ENCODE assay signal across 15 cellular contexts in the genomic region with DNA sequence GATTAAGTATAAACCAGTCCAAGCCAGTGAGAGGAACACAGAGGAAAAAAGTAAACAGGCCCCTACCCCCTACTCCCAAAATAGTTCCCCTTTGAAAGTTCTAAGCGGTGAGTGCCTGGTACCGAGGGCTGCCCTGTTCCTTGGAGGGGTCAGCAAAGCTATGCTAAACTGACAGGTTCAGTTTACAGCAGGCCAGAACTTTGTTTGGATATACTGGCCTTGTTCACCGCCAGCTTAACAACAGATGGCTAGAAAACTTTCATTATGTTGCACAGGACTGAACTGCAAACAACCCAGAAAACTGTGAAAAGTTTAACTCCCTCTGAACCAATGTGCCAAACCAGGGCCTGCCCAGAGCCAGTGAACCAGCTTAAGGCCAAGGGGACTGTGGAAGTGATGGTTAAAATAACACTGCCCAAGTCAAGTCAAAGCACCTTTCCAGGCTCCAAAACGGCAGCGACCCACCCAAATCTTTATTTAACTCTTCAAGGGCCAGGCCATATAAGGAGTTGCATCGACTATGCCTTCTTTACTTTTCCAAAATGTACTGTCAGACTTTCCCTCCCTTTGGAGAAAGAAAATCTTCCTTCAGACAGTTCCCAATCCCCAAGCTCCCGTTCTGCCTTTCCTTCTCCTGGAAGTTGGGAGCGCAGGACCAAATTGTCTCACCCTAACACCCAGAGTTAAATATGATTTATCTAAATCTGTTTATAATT.
DNase-seq lines count a peak whose midpoint lies in the region; ATAC-seq and TF ChIP-seq lines count a peak whose summit lies in the region.
"Had no signal": no experiment of that assay in that cellular context is flagged by ENCODE, and none has a peak within 500 bp of the region (broad histone marks: within the 10 kb centered on the region; RNA-seq: fewer than 3 reads in every experiment).

No MANE protein-coding gene starts in this region.

- DNase-seq in Calu3: no peak
- no peak for DNase-seq in activated B cell treated with CpG ODN at 0.5 μM for 24 hours
- peak; percentile 83 for DNase-seq in iris pigment epithelial cell (ENCODE audit: low read depth)
- no peak for DNase-seq in prostate gland (ENCODE audit: low spot score)
- no peak for DNase-seq in RKO (ENCODE audit: low spot score)
- DNase-seq in NCI-H345 (lab: John Stamatoyannopoulos, UW): no peak
- no peak for DNase-seq in ureter (ENCODE audit: low spot score)
- DNase-seq: activated CD4-positive, alpha-beta T cell treated with anti-CD3 and anti-CD28 coated beads for 1 hour; mammary epithelial cell; NCI-H1105; NCI-H524 treated with DMSO at 0.1 percent for 48 hours; SHP77 had no signal

- CTCF ChIA-PET in Calu3 (lab: Charles Lee): interaction anchor here (0.6 kb wide), 2 partner anchors 132 to 445 kb away, joined by 3 read pairs; no protein-coding TSS in a partner anchor
- CTCF ChIA-PET in activated B cell treated with CpG ODN at 0.5 μM for 24 hours (lab: Charles Lee): no interaction called here

- TF ChIP-seq CTCF in Calu3 (IDR thresholded peaks at IDR 0.05; ENCODE audit: unreplicated experiment): no peak
- no peak for TF ChIP-seq CTCF in activated B cell treated with CpG ODN at 0.5 μM for 24 hours (IDR thresholded peaks at IDR 0.05)
- no peak for TF ChIP-seq CTCF in prostate gland (IDR thresholded peaks at IDR 0.05)

- BruUV-seq in Calu3 (replicated peaks; lab: Mats Ljungman, UMichigan): no TSS peak

- H3K4me1 ChIP-seq in prostate gland (replicated peaks): peaks cover 32% of the 10 kb centered on the region

- ATAC-seq in activated B cell treated with CpG ODN at 0.5 μM for 24 hours (ENCODE audit: low read depth) (no peak), HG02623 (IDR thresholded peaks at IDR 0.05; ENCODE audit: unreplicated experiment) (no peak)

- H3K36me3 ChIP-seq in prostate gland: no peaks in the 10 kb centered on the region

- H3K27ac ChIP-seq in prostate gland: peak overlapping the region; percentile 68 to 76

- peaks cover 40% of the 10 kb centered on the region for H3K4me1 Mint-ChIP-seq in Calu3 (ENCODE audit: low read depth, unreplicated experiment)
- peaks cover 65% of the 10 kb centered on the region for H3K4me1 Mint-ChIP-seq in activated B cell treated with CpG ODN at 0.5 μM for 24 hours

- TF ChIP-seq POLR2A in prostate gland (IDR thresholded peaks at IDR 0.05): no peak

- WGBS in prostate gland: 35% methylated on average over 8 of the region's 8 CpGs

- POLR2A ChIA-PET in activated B cell treated with CpG ODN at 0.5 μM for 24 hours (lab: Charles Lee): interaction anchor here (1.2 to 11.5 kb wide), 3 partner anchors 51 to 70 kb away, joined by 3 to 339 read pairs (median 4); no protein-coding TSS in a partner anchor

- H3K36me3 Mint-ChIP-seq in Calu3 (ENCODE audit: insufficient read depth, unreplicated experiment): peaks cover 5% of the 10 kb centered on the region
- peaks cover 22% of the 10 kb centered on the region for H3K36me3 Mint-ChIP-seq in activated B cell treated with CpG ODN at 0.5 μM for 24 hours (ENCODE audit: low read depth)

- H3K27me3 ChIP-seq in prostate gland (replicated peaks; ENCODE audit: insufficient read depth): no peaks in the 10 kb centered on the region

- H3K9me3 ChIP-seq in prostate gland: no peaks in the 10 kb centered on the region

- H3K9me3 Mint-ChIP-seq in Calu3 (ENCODE audit: low read depth, unreplicated experiment): no peaks in the 10 kb centered on the region
- H3K9me3 Mint-ChIP-seq in activated B cell treated with CpG ODN at 0.5 μM for 24 hours: no peaks in the 10 kb centered on the region
- H3K9me3 Mint-ChIP-seq: CD14-positive monocyte; dendritic cell treated with granulocyte-macrophage colony-stimulating factor and Interleukin-4, amounts not matched to agents 40 ng/mL and 50 ng/mL, for 4 days had no signal

- H3K4me3 Mint-ChIP-seq in Calu3 (ENCODE audit: low read depth, unreplicated experiment) (peak overlapping the region; percentile 60), activated B cell treated with CpG ODN at 0.5 μM for 24 hours (no peak overlapping the region)
- H3K4me3 Mint-ChIP-seq: CD14-positive monocyte; dendritic cell treated with granulocyte-macrophage colony-stimulating factor and Interleukin-4, amounts not matched to agents 40 ng/mL and 50 ng/mL, for 4 days had no signal

- peak overlapping the region; percentile 89 for H3K27ac Mint-ChIP-seq in Calu3 (ENCODE audit: unreplicated experiment)
- H3K27ac Mint-ChIP-seq in activated B cell treated with CpG ODN at 0.5 μM for 24 hours: peak overlapping the region; percentile 74
- H3K27ac Mint-ChIP-seq: dendritic cell treated with granulocyte-macrophage colony-stimulating factor and Interleukin-4, amounts not matched to agents 40 ng/mL and 50 ng/mL, for 4 days had no signal

- intact Hi-C loops in Calu3 (cut with micrococcal nuclease; ENCODE audit: unreplicated experiment): loop anchor here (2.0 kb wide), 1 partner anchor 159 kb away; no protein-coding TSS in a partner anchor
- intact Hi-C loops in activated B cell treated with CpG ODN at 0.5 μM for 24 hours (cut with micrococcal nuclease): no loop called here
- intact Hi-C loops in prostate gland (cut with DNase I): no loop called here

- H3K4me3 ChIP-seq in prostate gland: no peak overlapping the region

- H3K27me3 Mint-ChIP-seq in Calu3 (ENCODE audit: unreplicated experiment) (no peaks in the 10 kb centered on the region), activated B cell treated with CpG ODN at 0.5 μM for 24 hours (no peaks in the 10 kb centered on the region)
- H3K27me3 Mint-ChIP-seq: dendritic cell treated with granulocyte-macrophage colony-stimulating factor and Interleukin-4, amounts not matched to agents 40 ng/mL and 50 ng/mL, for 4 days had no signal
